ENCODE assay signal across 16 cellular contexts in the genomic region with DNA sequence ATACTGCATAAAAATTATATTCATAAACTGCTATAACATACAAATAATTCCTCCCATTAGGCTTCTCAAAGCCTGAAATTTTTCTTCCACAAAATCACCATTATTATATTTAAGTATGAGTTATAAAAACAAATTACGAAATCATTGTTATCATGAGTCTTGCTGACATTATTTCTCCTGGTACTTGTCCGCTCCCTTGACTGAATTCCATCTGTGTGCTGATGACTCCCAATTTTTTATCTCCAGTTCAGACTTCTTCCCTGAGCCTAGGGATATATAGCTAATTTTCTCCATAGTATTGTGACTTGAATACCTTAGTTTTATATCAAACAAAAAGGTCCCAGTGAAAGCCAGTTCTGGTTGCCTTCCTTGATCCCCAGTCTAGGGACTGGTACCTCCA.
DNase-seq lines count a peak whose midpoint lies in the region; ATAC-seq and TF ChIP-seq lines count a peak whose summit lies in the region.
"Had no signal": no experiment of that assay in that cellular context is flagged by ENCODE, and none has a peak within 500 bp of the region (broad histone marks: within the 10 kb centered on the region; RNA-seq: fewer than 3 reads in every experiment).

No MANE protein-coding gene starts in this region.

- no peaks in the 10 kb centered on the region for H3K27me3 ChIP-seq in right cardiac atrium (ENCODE audit: control insufficient read depth, insufficient read depth)
- H3K27me3 ChIP-seq: BLaER1 treated with 17β-estradiol and CSF1 and Interleukin-3, amounts not matched to agents 10 nM and 100 nM; MG63 had no signal

- intact Hi-C loops in left ventricle myocardium superior (cut with micrococcal nuclease) (no loop called here), right cardiac atrium (cut with DNase I) (no loop called here)

- WGBS in right cardiac atrium, result 71% methylated on average over 2 of the region's 2 CpGs

- H3K4me1 Mint-ChIP-seq in nephron progenitor cell, result no peaks in the 10 kb centered on the region

- no peaks in the 10 kb centered on the region for H3K27me3 Mint-ChIP-seq in nephron progenitor cell (ENCODE audit: low read depth, poor library complexity)
- H3K27me3 Mint-ChIP-seq: CD4-positive, alpha-beta T cell had no signal

- peaks cover 19% of the 10 kb centered on the region for H3K36me3 Mint-ChIP-seq in nephron progenitor cell (ENCODE audit: low read depth)

- no peaks in the 10 kb centered on the region for H3K9me3 ChIP-seq in right cardiac atrium (ENCODE audit: control insufficient read depth, low read length)
- H3K9me3 ChIP-seq: BLaER1 treated with 17β-estradiol and CSF1 and Interleukin-3, amounts not matched to agents 10 nM and 100 nM; MG63 had no signal

- no peak overlapping the region for H3K4me3 Mint-ChIP-seq in nephron progenitor cell
- H3K4me3 Mint-ChIP-seq: CD4-positive, alpha-beta T cell had no signal

- H3K27ac ChIP-seq in right cardiac atrium (ENCODE audit: low read length), result no peak overlapping the region
- no peak overlapping the region for H3K27ac ChIP-seq in RWPE1
- H3K27ac ChIP-seq: BLaER1 treated with 17β-estradiol and CSF1 and Interleukin-3, amounts not matched to agents 10 nM and 100 nM; PC-9 had no signal

- H3K27ac Mint-ChIP-seq in nephron progenitor cell, result peak overlapping the region; percentile 22
- H3K27ac Mint-ChIP-seq: CD4-positive, alpha-beta T cell had no signal

- POLR2A ChIA-PET in RWPE1 (lab: Yijun Ruan, JAX; ENCODE audit: low non-redundant PET), result no interaction called here

- H3K4me3 ChIP-seq in right cardiac atrium (ENCODE audit: low read length) (no peak overlapping the region), cardiac fibroblast (replicated peaks in 1 of 2; ENCODE audit: low read depth in 2 of 2, low read length in 2 of 2) (no peak overlapping the region)
- H3K4me3 ChIP-seq: BLaER1 treated with 17β-estradiol and CSF1 and Interleukin-3, amounts not matched to agents 10 nM and 100 nM; MG63; PC-9 had no signal

- DNase-seq in left ventricle myocardium superior (no peak), right cardiac atrium (no peak), cardiac fibroblast (ENCODE audit: low read depth in 2 of 2) (peak; percentile 47 to 54), nephron progenitor cell (no peak), RWPE1 (ENCODE audit: low spot score) (no peak), NCI-H2196 treated with DMSO at 0.1 percent for 48 hours (lab: John Stamatoyannopoulos, UW; ENCODE audit: unreplicated experiment) (no peak)
- DNase-seq in activated CD4-positive, alpha-beta T cell treated with anti-CD3 and anti-CD28 coated beads, Interleukin-2, amount 50 U/mL, for 4 hours, result no peak
- DNase-seq: CD4-positive, alpha-beta T cell; H7; MG63; NCI-H1105 treated with DMSO at 0.1 percent for 48 hours; NCI-H2029; NCI-H526 treated with DMSO at 0.1 percent for 48 hours; PC-9; SHP77 had no signal

- CTCF ChIA-PET in RWPE1 (lab: Yijun Ruan, JAX), result no interaction called here

- no peaks in the 10 kb centered on the region for H3K4me1 ChIP-seq in right cardiac atrium (ENCODE audit: control insufficient read depth, insufficient read depth, low read length)

- ATAC-seq in left ventricle myocardium superior, result peak; percentile 32
- no peak for ATAC-seq in right cardiac atrium

- no peaks in the 10 kb centered on the region for H3K9me3 Mint-ChIP-seq in nephron progenitor cell
- H3K9me3 Mint-ChIP-seq: CD4-positive, alpha-beta T cell had no signal

- no peak for TF ChIP-seq CTCF in cardiac fibroblast (IDR thresholded peaks at IDR 0.05; ENCODE audit: low read depth, low read length)
- no peak for TF ChIP-seq CTCF in nephron progenitor cell (IDR thresholded peaks at IDR 0.05)
- no peak for TF ChIP-seq CTCF in RWPE1 (conservative IDR thresholded peaks at IDR 0.05; ENCODE audit: low read depth)

Comparison
In these comparisons a context has a peak if more than half of its experiments do, and no peak if none do; other contexts are left out.
1. DNase-seq: peak in cardiac fibroblast (2 of 2); none in left ventricle myocardium superior (single experiment), right cardiac atrium (0 of 3), nephron progenitor cell (single experiment), activated CD4-positive, alpha-beta T cell treated with anti-CD3 and anti-CD28 coated beads, Interleukin-2, amount 50 U/mL, for 4 hours (0 of 2), RWPE1 (single experiment) and NCI-H2196 treated with DMSO at 0.1 percent for 48 hours (single experiment).